In genomic region chr7:132755538-132756481, GRCh38 we compare ENCODE assay signal across 14 cellular contexts.
DNase-seq lines count a peak whose midpoint lies in the region; ATAC-seq and TF ChIP-seq lines count a peak whose summit lies in the region.
"Had no signal": no experiment of that assay in that cellular context is flagged by ENCODE, and none has a peak within 500 bp of the region (broad histone marks: within the 10 kb centered on the region; RNA-seq: fewer than 3 reads in every experiment).

No MANE protein-coding gene starts in this region.

- TF ChIP-seq CTCF in MCF 10A (IDR thresholded peaks at IDR 0.05; ENCODE audit: unreplicated experiment) (no peak), breast epithelium (IDR thresholded peaks at IDR 0.05) (no peak), WERI-Rb-1 (IDR thresholded peaks at IDR 0.05; ENCODE audit: low read depth, low read length) (0 out of 2 replicates have a peak, but pooled peaks have one; percentile 1), upper lobe of left lung (IDR thresholded peaks at IDR 0.05) (peak in 1 of 6 experiments; percentile 9)

- TF ChIP-seq POLR2A in breast epithelium (IDR thresholded peaks at IDR 0.05) (no peak), upper lobe of left lung (IDR thresholded peaks at IDR 0.05) (no peak)

- TF ChIP-seq EP300 in upper lobe of left lung (IDR thresholded peaks at IDR 0.05) = no peak

- BruUV-seq in MCF 10A (replicated peaks; lab: Mats Ljungman, UMichigan) = no TSS peak

- POLR2A ChIA-PET in MCF 10A (lab: Yijun Ruan, JAX) = no interaction called here

- H3K27me3 ChIP-seq in breast epithelium (no peaks in the 10 kb centered on the region), WERI-Rb-1 (ENCODE audit: insufficient read depth, low read depth, severe bottlenecking) (no peaks in the 10 kb centered on the region), upper lobe of left lung (no peaks in the 10 kb centered on the region)
- H3K27me3 ChIP-seq: SJCRH30 had no signal

- H3K4me1 ChIP-seq in breast epithelium = no peaks in the 10 kb centered on the region
- H3K4me1 ChIP-seq in upper lobe of left lung = peaks cover 0 to 5% (median 0%) of the 10 kb centered on the region in 4 donors

- H3K27me3 Mint-ChIP-seq in MCF 10A (ENCODE audit: insufficient read depth, unreplicated experiment) = no peaks in the 10 kb centered on the region
- H3K27me3 Mint-ChIP-seq: activated CD4-positive, alpha-beta T cell treated with anti-CD3 and anti-CD28 coated beads for 36 hours had no signal

- no peaks in the 10 kb centered on the region for H3K9me3 Mint-ChIP-seq in MCF 10A (ENCODE audit: unreplicated experiment)

- CTCF ChIA-PET in MCF 10A (lab: Yijun Ruan, JAX) = no interaction called here

- H3K27ac ChIP-seq in breast epithelium (no peak overlapping the region), WERI-Rb-1 (no peak overlapping the region), upper lobe of left lung (no peak overlapping the region)
- H3K27ac ChIP-seq: SJCRH30, spleen had no signal

- H3K4me3 ChIP-seq in breast epithelium = no peak overlapping the region
- no peak overlapping the region for H3K4me3 ChIP-seq in WERI-Rb-1 (ENCODE audit: low read depth, low read length)
- H3K4me3 ChIP-seq in upper lobe of left lung = no peak overlapping the region
- H3K4me3 ChIP-seq: SJCRH30, spleen had no signal

- no peaks in the 10 kb centered on the region for H3K9me3 ChIP-seq in breast epithelium
- H3K9me3 ChIP-seq in WERI-Rb-1 (ENCODE audit: severe bottlenecking) = no peaks in the 10 kb centered on the region
- no peaks in the 10 kb centered on the region for H3K9me3 ChIP-seq in upper lobe of left lung
- H3K9me3 ChIP-seq: SJCRH30, spleen had no signal

- H3K4me3 Mint-ChIP-seq in MCF 10A (ENCODE audit: unreplicated experiment) = no peak overlapping the region
- H3K4me3 Mint-ChIP-seq: activated CD4-positive, alpha-beta T cell treated with anti-CD3 and anti-CD28 coated beads for 36 hours had no signal

- intact Hi-C loops in MCF 10A (cut with micrococcal nuclease) = no loop called here
- intact Hi-C loops in breast epithelium (cut with DNase I; ENCODE audit: low total_unique reads) = no loop called here

- WGBS in upper lobe of left lung, 2 donors = 76 to 79% methylated on average over 5 of the region's 5 CpGs

- no peaks in the 10 kb centered on the region for H3K36me3 Mint-ChIP-seq in MCF 10A (ENCODE audit: insufficient read depth, unreplicated experiment)

- no peaks in the 10 kb centered on the region for H3K4me1 Mint-ChIP-seq in MCF 10A (ENCODE audit: insufficient read depth, unreplicated experiment)

- peak; percentile 16 for DNase-seq in MCF 10A (ENCODE audit: unreplicated experiment)
- no peak for DNase-seq in breast epithelium (ENCODE audit: low spot score in 2 of 2)
- no peak for DNase-seq in WERI-Rb-1
- peak; percentile 44 for DNase-seq in iPS-NIHi11 (ENCODE audit: low spot score)
- DNase-seq in upper lobe of left lung = no peak
- no peak for DNase-seq in activated CD8-positive, alpha-beta memory T cell treated with anti-CD3 and anti-CD28 coated beads, Interleukin-2, amount 50 U/mL, for 4 hours
- DNase-seq: activated CD4-positive, alpha-beta T cell treated with anti-CD3 and anti-CD28 coated beads for 36 hours; activated gamma-delta T cell; Karpas-422; NCI-H2227 treated with DMSO at 0.1 percent for 48 hours; spleen had no signal

- no peaks in the 10 kb centered on the region for H3K36me3 ChIP-seq in breast epithelium
- no peaks in the 10 kb centered on the region for H3K36me3 ChIP-seq in WERI-Rb-1
- no peaks in the 10 kb centered on the region for H3K36me3 ChIP-seq in upper lobe of left lung
- H3K36me3 ChIP-seq: SJCRH30, spleen had no signal

- ATAC-seq in upper lobe of left lung (ENCODE audit: low FRiP score in 2 of 2) (peak; percentile 5 to 26), GM21515 (IDR thresholded peaks at IDR 0.05; ENCODE audit: unreplicated experiment) (no peak), GM18519 (IDR thresholded peaks at IDR 0.05; ENCODE audit: low FRiP score, unreplicated experiment) (no peak)
- ATAC-seq: activated CD4-positive, alpha-beta T cell treated with anti-CD3 and anti-CD28 coated beads for 36 hours had no signal

- no peak overlapping the region for H3K27ac Mint-ChIP-seq in MCF 10A (ENCODE audit: low read depth, unreplicated experiment)
- H3K27ac Mint-ChIP-seq: activated CD4-positive, alpha-beta T cell treated with anti-CD3 and anti-CD28 coated beads for 36 hours had no signal

Comparison
In these comparisons a context has a peak if more than half of its experiments do, and no peak if none do; other contexts are left out.
1. DNase-seq: peak in MCF 10A (single experiment) and iPS-NIHi11 (single experiment); none in breast epithelium (0 of 2), WERI-Rb-1 (single experiment), upper lobe of left lung (0 of 2) and activated CD8-positive, alpha-beta memory T cell treated with anti-CD3 and anti-CD28 coated beads, Interleukin-2, amount 50 U/mL, for 4 hours (single experiment).
2. ATAC-seq: peak in upper lobe of left lung (2 of 2); none in GM21515 (single experiment) and GM18519 (single experiment).